In genomic region chr6:107116328-107116892, GRCh38 we compare ENCODE assay signal across 8 cellular contexts. TPM values are rescaled to one million over a fixed set of nuclear protein-coding genes. Genes with fewer than 3 reads are reported as not detected.
DNase-seq lines count a peak whose midpoint lies in the region; ATAC-seq and TF ChIP-seq lines count a peak whose summit lies in the region.

No MANE protein-coding gene starts in this region.

- H3K27me3 ChIP-seq in lung (ENCODE audit: control insufficient read depth, insufficient read depth): no peaks in the 10 kb centered on the region
- no peaks in the 10 kb centered on the region for H3K27me3 ChIP-seq in thymus (ENCODE audit: control insufficient read depth, insufficient read depth)
- H3K27me3 ChIP-seq in gastroesophageal sphincter: peaks cover 34% of the 10 kb centered on the region

- H3K9me3 ChIP-seq in lung (ENCODE audit: control insufficient read depth in 2 of 2, insufficient read depth in 1 of 2, low read length in 1 of 2) (no peaks in the 10 kb centered on the region), thymus (ENCODE audit: control insufficient read depth) (no peaks in the 10 kb centered on the region), gastroesophageal sphincter (no peaks in the 10 kb centered on the region)

- TF ChIP-seq CTCF in chondrocyte (IDR thresholded peaks at IDR 0.05) (peak; percentile 49), lung (IDR thresholded peaks at IDR 0.05; ENCODE audit: control extremely low read depth, extremely low read depth) (no peak), gastroesophageal sphincter (IDR thresholded peaks at IDR 0.05) (no peak)

- no peaks in the 10 kb centered on the region for H3K36me3 Mint-ChIP-seq in chondrocyte (ENCODE audit: low read depth)

- H3K36me3 ChIP-seq in lung (ENCODE audit: control insufficient read depth in 2 of 2, insufficient read depth in 2 of 2, low read length in 2 of 2): no peaks in the 10 kb centered on the region
- H3K36me3 ChIP-seq in thymus (ENCODE audit: control insufficient read depth, insufficient read depth): no peaks in the 10 kb centered on the region
- no peaks in the 10 kb centered on the region for H3K36me3 ChIP-seq in gastroesophageal sphincter

- peak overlapping the region; percentile 81 for H3K27ac Mint-ChIP-seq in chondrocyte (ENCODE audit: unreplicated experiment)

- no peaks in the 10 kb centered on the region for H3K9me3 Mint-ChIP-seq in chondrocyte (ENCODE audit: low read depth)

- no peaks in the 10 kb centered on the region for H3K27me3 Mint-ChIP-seq in chondrocyte (ENCODE audit: low read depth)

- H3K4me3 Mint-ChIP-seq in chondrocyte (ENCODE audit: unreplicated experiment): peak overlapping the region; percentile 77

- WGBS in lung, 2 donors: 2% methylated on average over 15 of the region's 15 CpGs
- WGBS in thymus: 2% methylated on average over 15 of the region's 15 CpGs
- 2 to 3% methylated on average over 15 of the region's 15 CpGs for WGBS in gastroesophageal sphincter (ENCODE audit: low coverage in 1 of 2), 2 donors

- no peak for TF ChIP-seq EP300 in gastroesophageal sphincter (IDR thresholded peaks at IDR 0.05)

- no peak overlapping the region for H3K27ac ChIP-seq in lung (ENCODE audit: low read depth in 1 of 2, low read length in 1 of 2)
- no peak overlapping the region for H3K27ac ChIP-seq in thymus (ENCODE audit: low read depth)
- H3K27ac ChIP-seq in gastroesophageal sphincter: peak overlapping the region in 1 of 4 donors; percentile 2

- DNase-seq in GF-D8 (lab: John Stamatoyannopoulos, UW) (peak; percentile 65), LoVo (ENCODE audit: low spot score) (peak; percentile 7), SIG-M5 (lab: John Stamatoyannopoulos, UW) (peak; percentile 46), chondrocyte (ENCODE audit: low spot score) (no peak), lung (ENCODE audit: low spot score) (peak; percentile 34)

- no peak for TF ChIP-seq POLR2A in gastroesophageal sphincter (IDR thresholded peaks at IDR 0.05)

- ATAC-seq in lung (ENCODE audit: insufficient read depth, low FRiP score): no peak
- no peak for ATAC-seq in gastroesophageal sphincter
- ATAC-seq in HG03097 (IDR thresholded peaks at IDR 0.05; ENCODE audit: low FRiP score, unreplicated experiment): no peak

- peaks cover 21% of the 10 kb centered on the region for H3K4me1 Mint-ChIP-seq in chondrocyte (ENCODE audit: low read depth)

- H3K4me3 ChIP-seq in lung (no peak overlapping the region), thymus (ENCODE audit: low read length) (peak overlapping the region; percentile 90), gastroesophageal sphincter (peak overlapping the region in 1 of 2 donors; percentile 86)

- H3K4me1 ChIP-seq in lung (ENCODE audit: control insufficient read depth in 2 of 2, insufficient read depth in 2 of 2, low read length in 2 of 2): no peaks in the 10 kb centered on the region
- H3K4me1 ChIP-seq in thymus (ENCODE audit: control insufficient read depth, insufficient read depth, low read length): peaks cover 11% of the 10 kb centered on the region
- peaks cover 0 to 22% (median 6%) of the 10 kb centered on the region in 3 donors for H3K4me1 ChIP-seq in gastroesophageal sphincter

RNA-seq across cellular contexts. Expression of gene BEND3, which starts 1.1 kb away (rescaled TPM):
- 3.1 to 3.9 TPM (median 3.6 TPM) in 3 replicates for total RNA-seq in chondrocyte
- total RNA-seq in lung: 1 to 10 TPM; 3.5 to 4.4 TPM
- polyA plus RNA-seq in lung: 1 to 10 TPM; 1.2 to 1.5 TPM
- 1.7 TPM for polyA plus RNA-seq in thymus
- total RNA-seq in gastroesophageal sphincter: 1 to 10 TPM; 1.1 to 3.2 (median 1.5) TPM
